Comparison of ENCODE assay signal across 8 cellular contexts in the genomic region with DNA sequence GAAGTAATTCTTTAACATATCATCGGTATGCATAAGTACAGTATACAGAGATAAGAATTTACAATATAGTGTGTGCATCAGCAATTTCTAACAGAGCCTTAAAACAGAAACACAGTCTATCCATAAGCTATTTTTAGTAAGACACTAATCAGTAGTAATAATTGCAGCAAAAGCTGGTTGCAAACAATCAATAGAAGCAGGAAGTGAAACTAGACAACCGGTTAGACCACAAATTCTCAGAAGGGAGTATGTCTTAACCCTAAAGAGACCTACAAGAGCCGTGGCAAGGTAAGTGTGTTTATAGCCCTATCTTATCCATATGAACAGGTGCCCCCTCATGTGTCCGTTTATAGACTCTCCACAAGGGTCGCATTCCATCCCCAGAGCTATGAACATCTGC. TPM values are rescaled to one million over a fixed set of nuclear protein-coding genes. Genes with fewer than 3 reads are reported as not detected.
"Had no signal": no experiment of that assay in that cellular context is flagged by ENCODE, and none has a peak within 500 bp of the region (broad histone marks: within the 10 kb centered on the region; RNA-seq: fewer than 3 reads in every experiment).

No MANE protein-coding gene starts in this region.

RNA-seq across cellular contexts. Expression of a gene that starts 15.6 kb away (rescaled TPM):
- total RNA-seq: activated CD4-positive, alpha-beta memory T cell treated with anti-CD3 and anti-CD28 coated beads, Interleukin-2, amount 10 ng/mL, durations not matched to agents 7 days and 5 days; activated CD4-positive, alpha-beta T cell treated with anti-CD3 and anti-CD28 coated beads for 36 hours; activated CD8-positive, alpha-beta memory T cell treated with anti-CD3 and anti-CD28 coated beads for 36 hours; activated naive CD4-positive, alpha-beta T cell treated with anti-CD3 and anti-CD28 coated beads for 36 hours; activated T-helper 17 cell treated with anti-CD3 and anti-CD28 coated beads, Interleukin-2, amount 50 U/mL, for 72 hours; LHCN-M2; PC-3; T-cell had no signal
